ENCODE assay signal across 8 cellular contexts in the genomic region with DNA sequence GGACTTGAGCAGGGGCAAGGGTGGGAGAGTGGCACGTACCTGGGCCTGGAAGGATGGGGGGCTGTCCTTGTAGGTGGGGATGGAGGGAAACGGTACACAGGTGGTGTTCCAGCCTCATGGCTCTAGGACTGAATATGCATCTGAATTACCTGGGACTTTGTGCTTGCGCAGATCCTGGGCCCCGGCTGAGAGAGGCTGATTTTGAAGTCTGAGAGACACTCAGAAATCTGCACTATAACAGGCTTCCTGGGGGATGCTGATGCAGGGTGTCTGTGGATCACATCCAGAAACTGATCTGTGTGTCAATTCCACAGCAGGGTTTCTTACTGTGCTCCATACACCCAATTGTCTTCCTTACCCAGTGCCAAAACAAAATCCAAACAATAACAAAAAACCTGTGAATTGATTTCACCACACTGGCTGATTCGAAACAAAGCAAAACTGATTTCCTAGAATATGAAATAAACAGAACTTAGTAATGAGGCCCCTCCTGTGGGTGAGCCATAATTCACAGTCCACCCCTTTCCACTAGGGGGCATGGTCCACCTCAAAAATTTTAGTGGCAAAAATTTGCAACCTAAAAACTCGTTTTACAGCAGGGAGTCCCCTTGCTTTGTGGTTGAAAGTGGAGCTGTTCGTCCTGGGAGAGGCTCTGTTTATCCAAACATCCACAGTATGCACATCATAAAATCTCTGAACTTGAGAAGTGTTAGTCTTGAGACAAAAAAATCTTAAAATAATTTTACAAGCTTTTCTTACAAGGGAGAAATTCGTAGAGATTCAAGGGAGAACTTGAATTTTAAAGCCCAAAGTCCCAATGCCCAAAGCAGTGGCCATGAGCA. TPM values are rescaled to one million over a fixed set of nuclear protein-coding genes. Genes with fewer than 3 reads are reported as not detected.
DNase-seq lines count a peak whose midpoint lies in the region; ATAC-seq, FAIRE-seq and TF ChIP-seq lines count a peak whose summit lies in the region.

No MANE protein-coding gene starts in this region.

- no peaks in the 10 kb centered on the region for H3K4me1 ChIP-seq in SJCRH30

- peak; percentile 85 for TF ChIP-seq CTCF in AG04450 (IDR thresholded peaks at IDR 0.05; ENCODE audit: low read depth, low read length)

- H3K9me3 ChIP-seq in AG04450 (ENCODE audit: control insufficient read depth, insufficient read depth, low read length) (no peaks in the 10 kb centered on the region), SJCRH30 (replicated peaks) (no peaks in the 10 kb centered on the region)

- H3K36me3 ChIP-seq in SJCRH30 = no peaks in the 10 kb centered on the region

- H3K27ac ChIP-seq in AG04450 (ENCODE audit: low read depth, low read length) = no peak overlapping the region
- H3K27ac ChIP-seq in SJCRH30 = no peak overlapping the region

- ATAC-seq in Right ventricle myocardium superior (ENCODE audit: poor library complexity) (peak; percentile 52), HG02623 (IDR thresholded peaks at IDR 0.05; ENCODE audit: unreplicated experiment) (no peak), HG03520 (IDR thresholded peaks at IDR 0.05; ENCODE audit: unreplicated experiment) (no peak)

- peaks cover 6% of the 10 kb centered on the region for H3K4me1 Mint-ChIP-seq in activated naive CD8-positive, alpha-beta T cell treated with anti-CD3 and anti-CD28 coated beads for 36 hours

- peaks cover 5% of the 10 kb centered on the region for H3K27me3 ChIP-seq in AG04450 (ENCODE audit: control insufficient read depth, insufficient read depth, low read length)
- H3K27me3 ChIP-seq in SJCRH30 = 0 out of 2 replicates have a peak, but pooled peaks cover 4% of the 10 kb centered on the region

- no peaks in the 10 kb centered on the region for H3K27me3 Mint-ChIP-seq in activated naive CD8-positive, alpha-beta T cell treated with anti-CD3 and anti-CD28 coated beads for 36 hours

- peak; percentile 58 for FAIRE-seq in GM18507 (lab: Jason Lieb, UNC)

- no peaks in the 10 kb centered on the region for H3K9me3 Mint-ChIP-seq in activated naive CD8-positive, alpha-beta T cell treated with anti-CD3 and anti-CD28 coated beads for 36 hours

- POLR2A ChIA-PET in AG04450 (lab: Yijun Ruan, JAX) = interaction anchor here (0.6 kb wide), 1 partner anchor 32 kb away, joined by 4 read pairs; the partner anchor contains the start of gene PLEKHA1

- CTCF ChIA-PET in AG04450 (lab: Charles Lee) = interaction anchor here (0.6 to 4.4 kb wide), 34 partner anchors 9 to 227 kb away, joined by 3 to 88 read pairs (median 4); partner anchors contain the start of gene PLEKHA1

- no peaks in the 10 kb centered on the region for H3K36me3 Mint-ChIP-seq in activated naive CD8-positive, alpha-beta T cell treated with anti-CD3 and anti-CD28 coated beads for 36 hours

- DNase-seq in AG04450 (ENCODE audit: low read depth, low spot score) (peak; percentile 20), GM18507 (ENCODE audit: extremely low spot score, insufficient read length, low read depth) (peak; percentile 18), SJCRH30 (peak; percentile 36 to 68), Right ventricle myocardium superior (no peak), retina (peak; percentile 60)
- peak; percentile 48 for DNase-seq in activated naive CD8-positive, alpha-beta T cell treated with anti-CD3 and anti-CD28 coated beads for 36 hours

- intact Hi-C loops in Right ventricle myocardium superior (cut with DNase I) = loop anchor here (5.0 kb wide), 1 partner anchor 90 kb away; no protein-coding TSS in a partner anchor

- no peak overlapping the region for H3K4me3 Mint-ChIP-seq in activated naive CD8-positive, alpha-beta T cell treated with anti-CD3 and anti-CD28 coated beads for 36 hours

- H3K27ac Mint-ChIP-seq in activated naive CD8-positive, alpha-beta T cell treated with anti-CD3 and anti-CD28 coated beads for 36 hours = no peak overlapping the region

- H3K4me3 ChIP-seq in AG04450 (ENCODE audit: low read depth, low read length) (no peak overlapping the region), SJCRH30 (no peak overlapping the region)

RNA-seq across cellular contexts. Expression of gene PLEKHA1, which starts 32.0 kb away (rescaled TPM):
- polyA plus RNA-seq in AG04450 (2011; rRNA removed) = 17.6 and 25.5 TPM in 2 replicates
- polyA minus RNA-seq in AG04450 (2011; rRNA and poly(A)+ RNA removed) = 11.8 and 18.8 TPM in 2 replicates
- total RNA-seq in SJCRH30 (2014; rRNA removed; shearing (Covaris generic)) = 26.6 and 31.9 TPM in 2 replicates
- total RNA-seq in activated naive CD8-positive, alpha-beta T cell treated with anti-CD3 and anti-CD28 coated beads for 36 hours = 10 to 100 TPM; 17.1 to 18.8 TPM
- total RNA-seq in Right ventricle myocardium superior = 74.4 TPM
